10 cellular contexts compared by ENCODE assay signal in the genomic region with DNA sequence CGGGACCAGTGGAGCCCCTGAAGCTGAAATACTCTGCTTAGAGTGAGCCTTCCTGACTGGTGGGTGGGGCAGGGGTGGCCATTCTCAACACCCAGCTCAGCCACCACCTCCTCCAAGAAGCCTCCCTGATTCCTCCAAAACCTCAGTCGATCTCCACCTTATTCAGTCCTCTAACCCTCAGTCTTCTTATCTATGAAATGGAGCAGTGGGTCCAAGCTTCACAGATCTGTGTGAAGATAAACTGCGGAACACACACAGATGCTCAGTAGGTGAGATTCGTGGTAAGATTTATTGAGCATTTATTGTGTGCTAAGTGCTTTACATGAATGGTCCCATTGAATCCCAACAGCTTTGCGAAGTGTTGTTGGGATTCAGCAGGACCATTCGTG.
DNase-seq lines count a peak whose midpoint lies in the region; ATAC-seq, FAIRE-seq and TF ChIP-seq lines count a peak whose summit lies in the region.
"Had no signal": no experiment of that assay in that cellular context is flagged by ENCODE, and none has a peak within 500 bp of the region (broad histone marks: within the 10 kb centered on the region; RNA-seq: fewer than 3 reads in every experiment).

No MANE protein-coding gene starts in this region.

- H3K4me3 ChIP-seq in keratinocyte (ENCODE audit: control insufficient read depth in 2 of 3, extremely low read depth in 1 of 3, insufficient read depth in 2 of 3, low read depth in 1 of 3, low read length in 3 of 3) (no peak overlapping the region), transverse colon (no peak overlapping the region), MG63 (no peak overlapping the region)
- H3K4me3 ChIP-seq: body of pancreas had no signal

- no peak for TF ChIP-seq EP300 in transverse colon (IDR thresholded peaks at IDR 0.05; ENCODE audit: low read depth)

- H3K4me1 ChIP-seq in keratinocyte (ENCODE audit: control insufficient read depth, extremely low read depth, insufficient read depth, low read length), result peaks cover 9% of the 10 kb centered on the region
- peaks cover 0 to 23% (median 7%) of the 10 kb centered on the region in 4 donors for H3K4me1 ChIP-seq in transverse colon
- H3K4me1 ChIP-seq: body of pancreas had no signal

- intact Hi-C loops in transverse colon (cut with DNase I; ENCODE audit: low total_unique reads), result no loop called here

- peak; percentile 20 for FAIRE-seq in keratinocyte (lab: Jason Lieb, UNC)

- WGBS in transverse colon (ENCODE audit: low coverage in 1 of 2), 2 donors, result 72 to 77% methylated on average over 4 to 6 of the region's 6 CpGs

- H3K36me3 ChIP-seq in keratinocyte (ENCODE audit: control insufficient read depth in 2 of 2, extremely low read depth in 1 of 2, insufficient read depth in 2 of 2, low read length in 2 of 2), result no peaks in the 10 kb centered on the region
- H3K36me3 ChIP-seq in transverse colon, result no peaks in the 10 kb centered on the region
- H3K36me3 ChIP-seq in MG63, result no peaks in the 10 kb centered on the region

- peaks cover 97% of the 10 kb centered on the region for H3K4me1 Mint-ChIP-seq in activated naive CD4-positive, alpha-beta T cell treated with anti-CD3 and anti-CD28 coated beads, Interleukin-2, amount 10 ng/mL, durations not matched to agents 7 days and 5 days
- peaks cover 78% of the 10 kb centered on the region for H3K4me1 Mint-ChIP-seq in T-helper 2 cell treated with Interferon-gamma antibody and Interleukin-4, amounts not matched to agents 5 μg/mL and 100 μg/mL, for 36 hours (ENCODE audit: low read depth)

- H3K27me3 ChIP-seq in keratinocyte (ENCODE audit: control insufficient read depth, extremely low read depth, insufficient read depth, low read length) (no peaks in the 10 kb centered on the region), transverse colon (no peaks in the 10 kb centered on the region), MG63 (no peaks in the 10 kb centered on the region)
- H3K27me3 ChIP-seq: body of pancreas had no signal

- CTCF ChIA-PET in activated naive CD4-positive, alpha-beta T cell treated with anti-CD3 and anti-CD28 coated beads, Interleukin-2, amount 10 ng/mL, durations not matched to agents 7 days and 5 days (lab: Charles Lee), result interaction anchor here (1.0 to 3.1 kb wide), 3 partner anchors 8 to 59 kb away, joined by 3 to 45 read pairs (median 19); no protein-coding TSS in a partner anchor

- H3K27me3 Mint-ChIP-seq in activated naive CD4-positive, alpha-beta T cell treated with anti-CD3 and anti-CD28 coated beads, Interleukin-2, amount 10 ng/mL, durations not matched to agents 7 days and 5 days, result peaks cover 4% of the 10 kb centered on the region
- H3K27me3 Mint-ChIP-seq in T-helper 2 cell treated with Interferon-gamma antibody and Interleukin-4, amounts not matched to agents 5 μg/mL and 100 μg/mL, for 36 hours (ENCODE audit: low read depth), result no peaks in the 10 kb centered on the region

- no peak overlapping the region for H3K4me2 ChIP-seq in keratinocyte (ENCODE audit: control insufficient read depth, extremely low read depth, insufficient read depth, low read depth, low read length)

- DNase-seq in activated naive CD4-positive, alpha-beta T cell treated with anti-CD3 and anti-CD28 coated beads, Interleukin-2, amount 10 ng/mL, durations not matched to agents 7 days and 5 days, result no peak
- DNase-seq in activated naive CD4-positive, alpha-beta T cell treated with Interleukin-2 at 50 U/mL for 16 hours, result no peak
- DNase-seq in T-helper 2 cell treated with Interferon-gamma antibody and Interleukin-4, amounts not matched to agents 5 μg/mL and 100 μg/mL, for 36 hours (ENCODE audit: low spot score), result no peak
- no peak for DNase-seq in keratinocyte (ENCODE audit: low read depth, low spot score)
- DNase-seq in transverse colon, result no peak
- DNase-seq in foreskin melanocyte, result no peak
- DNase-seq in MG63, result no peak
- DNase-seq: NCI-H146 had no signal

- H3K9me1 ChIP-seq in keratinocyte (ENCODE audit: control insufficient read depth, extremely low read depth, insufficient read depth, low read length), result no peaks in the 10 kb centered on the region

- H3K79me2 ChIP-seq in keratinocyte (ENCODE audit: control insufficient read depth, insufficient read depth, low read length), result no peaks in the 10 kb centered on the region

- H2AFZ ChIP-seq in keratinocyte (ENCODE audit: control insufficient read depth, low read length), result no peak overlapping the region

- H3K9ac ChIP-seq in keratinocyte (ENCODE audit: control insufficient read depth, extremely low read depth, insufficient read depth, low read length), result peak overlapping the region; percentile 60

- peak overlapping the region; percentile 99 for H3K27ac Mint-ChIP-seq in activated naive CD4-positive, alpha-beta T cell treated with anti-CD3 and anti-CD28 coated beads, Interleukin-2, amount 10 ng/mL, durations not matched to agents 7 days and 5 days
- H3K27ac Mint-ChIP-seq in T-helper 2 cell treated with Interferon-gamma antibody and Interleukin-4, amounts not matched to agents 5 μg/mL and 100 μg/mL, for 36 hours, result peak overlapping the region; percentile 92

- no peak for TF ChIP-seq CTCF in keratinocyte (optimal IDR thresholded peaks at IDR 0.05 in 1 of 3, IDR thresholded peaks at IDR 0.05 in 1 of 3, conservative IDR thresholded peaks at IDR 0.05 in 1 of 3; ENCODE audit: extremely low read depth in 1 of 3, insufficient read depth in 2 of 3, low read length in 3 of 3)
- no peak for TF ChIP-seq CTCF in transverse colon (IDR thresholded peaks at IDR 0.05)

- in situ Hi-C loops in transverse colon (cut with MboI; ENCODE audit: low pct_ligation_motif_present in 1 of 4, low pct_unique_long_range_greater_than_20kb in 1 of 4, low sequenced_read_pairs in 3 of 4), result no loop called here

- dilution Hi-C loops in keratinocyte (cut with MboI; ENCODE audit: extremely low pct_ligation_motif_present, low sequenced_read_pairs), result no loop called here

- H3K4me3 Mint-ChIP-seq in activated naive CD4-positive, alpha-beta T cell treated with anti-CD3 and anti-CD28 coated beads, Interleukin-2, amount 10 ng/mL, durations not matched to agents 7 days and 5 days, result peak overlapping the region; percentile 70
- H3K4me3 Mint-ChIP-seq in T-helper 2 cell treated with Interferon-gamma antibody and Interleukin-4, amounts not matched to agents 5 μg/mL and 100 μg/mL, for 36 hours, result peak overlapping the region; percentile 83

- ATAC-seq in GM21619 (IDR thresholded peaks at IDR 0.05; ENCODE audit: unreplicated experiment), result no peak

- no peak for TF ChIP-seq POLR2A in transverse colon (IDR thresholded peaks at IDR 0.05)

- H3K9me3 Mint-ChIP-seq in activated naive CD4-positive, alpha-beta T cell treated with anti-CD3 and anti-CD28 coated beads, Interleukin-2, amount 10 ng/mL, durations not matched to agents 7 days and 5 days, result no peaks in the 10 kb centered on the region
- no peaks in the 10 kb centered on the region for H3K9me3 Mint-ChIP-seq in T-helper 2 cell treated with Interferon-gamma antibody and Interleukin-4, amounts not matched to agents 5 μg/mL and 100 μg/mL, for 36 hours

- H3K36me3 Mint-ChIP-seq in activated naive CD4-positive, alpha-beta T cell treated with anti-CD3 and anti-CD28 coated beads, Interleukin-2, amount 10 ng/mL, durations not matched to agents 7 days and 5 days, result no peaks in the 10 kb centered on the region
- H3K36me3 Mint-ChIP-seq in T-helper 2 cell treated with Interferon-gamma antibody and Interleukin-4, amounts not matched to agents 5 μg/mL and 100 μg/mL, for 36 hours (ENCODE audit: low read depth), result no peaks in the 10 kb centered on the region

- H3K9me3 ChIP-seq in keratinocyte (ENCODE audit: control insufficient read depth, low read depth, low read length) (no peaks in the 10 kb centered on the region), transverse colon (no peaks in the 10 kb centered on the region), MG63 (no peaks in the 10 kb centered on the region)
- H3K9me3 ChIP-seq: body of pancreas had no signal

- H3K27ac ChIP-seq in keratinocyte (ENCODE audit: control insufficient read depth, insufficient read depth, low read length) (peak overlapping the region; percentile 71), transverse colon (peak overlapping the region; percentile 67 to 85 (median 78))

- H4K20me1 ChIP-seq in keratinocyte (ENCODE audit: control insufficient read depth, extremely low read depth, insufficient read depth, low read length), result no peaks in the 10 kb centered on the region
